In genomic region chr1:227926216-227926791, GRCh38 we compare ENCODE assay signal across 21 cellular contexts.
"Had no signal": no experiment of that assay in that cellular context is flagged by ENCODE, and none has a peak within 500 bp of the region (broad histone marks: within the 10 kb centered on the region; RNA-seq: fewer than 3 reads in every experiment).

No MANE protein-coding gene starts in this region.

- H3K4me1 ChIP-seq: colonic mucosa, foreskin keratinocyte, left lung, testis had no signal

- ATAC-seq: foreskin keratinocyte; left lung; stimulated activated effector memory CD8-positive, alpha-beta T cell treated with anti-CD3 and anti-CD28 coated beads, Interleukin-12 subunit alpha, Interleukin-12 subunit beta, amount 100 ng/mL, for 72 hours had no signal

- DNase-seq: caudate nucleus; colonic mucosa; dermis blood vessel endothelial cell; endodermal cell; erythroblast; foreskin keratinocyte; hypothalamus; mesendoderm; naive B cell; small intestine; stimulated activated CD4-positive, alpha-beta T cell treated with anti-CD3 and anti-CD28 coated beads, Interleukin-2, amount 100 ng/mL, for 48 hours; stimulated activated CD8-positive, alpha-beta memory T cell treated with anti-CD3 and anti-CD28 coated beads, Interleukin-4, amount 100 ng/mL, for 48 hours; testis had no signal

- H3K36me3 ChIP-seq: colonic mucosa, left lung, neutrophil had no signal

- FAIRE-seq: endothelial cell of umbilical vein, islet of Langerhans, small intestine had no signal

- H3K9me3 ChIP-seq: colonic mucosa, heart left ventricle, left lung, neutrophil, testis, tibial nerve had no signal

- H3K4me3 ChIP-seq: colonic mucosa, heart left ventricle, left lung, lung, testis, tibial nerve had no signal

- H3K27ac ChIP-seq: colonic mucosa, foreskin keratinocyte, heart left ventricle, left lung, neutrophil, testis, tibial nerve had no signal

- H3K27me3 ChIP-seq: colonic mucosa, foreskin keratinocyte, heart left ventricle, left lung, neutrophil, testis, tibial nerve had no signal
